1 cellular context compared by ENCODE assay signal in the genomic region with DNA sequence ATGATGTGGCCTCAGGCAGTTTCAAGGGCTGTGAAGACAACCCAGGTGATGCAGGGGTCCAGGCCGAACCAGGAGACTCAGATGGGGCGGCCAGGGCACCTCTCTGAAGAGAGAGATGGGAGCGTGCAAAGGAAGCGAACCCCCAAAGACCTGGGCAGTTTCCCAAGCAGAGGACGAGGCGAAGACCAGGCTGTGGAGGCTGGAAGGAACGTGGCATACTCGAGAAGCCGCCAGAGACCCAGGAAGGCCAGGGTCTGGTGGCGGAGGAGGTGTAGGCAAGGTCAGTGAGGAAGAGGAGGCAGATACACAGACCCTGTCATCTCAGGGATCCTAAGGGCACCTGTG.
TF ChIP-seq lines count a peak whose summit lies in the region.

No MANE protein-coding gene starts in this region.

TF ChIP-seq in endothelial cell of umbilical vein, 7 proteins besides CTCF, POLR2A, EP300 and RAD21:
- TF ChIP-seq FOS (IDR thresholded peaks at IDR 0.05; ENCODE audit: borderline replicate concordance, insufficient read depth, low read length) (no peak), GATA2 (IDR thresholded peaks at IDR 0.05; ENCODE audit: insufficient read depth, insufficient read length, low read depth, low read length) (no peak), EZH2 (IDR thresholded peaks at IDR 0.05; ENCODE audit: borderline replicate concordance, low read depth, low read length, severe bottlenecking) (no peak), MYC (IDR thresholded peaks at IDR 0.05; ENCODE audit: low read depth, low read length) (no peak), POLR2AphosphoS5 (IDR thresholded peaks at IDR 0.05; ENCODE audit: insufficient read depth, low read depth, low read length) (no peak), JUN (IDR thresholded peaks at IDR 0.05; ENCODE audit: borderline replicate concordance, insufficient read depth, insufficient read length, low read depth) (no peak)
- TF ChIP-seq, protein P1, sequence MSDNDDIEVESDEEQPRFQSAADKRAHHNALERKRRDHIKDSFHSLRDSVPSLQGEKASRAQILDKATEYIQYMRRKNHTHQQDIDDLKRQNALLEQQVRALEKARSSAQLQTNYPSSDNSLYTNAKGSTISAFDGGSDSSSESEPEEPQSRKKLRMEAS (IDR thresholded peaks at IDR 0.05; ENCODE audit: insufficient read depth, insufficient read length): no peak
